ENCODE assay signal across 19 cellular contexts in the genomic region with DNA sequence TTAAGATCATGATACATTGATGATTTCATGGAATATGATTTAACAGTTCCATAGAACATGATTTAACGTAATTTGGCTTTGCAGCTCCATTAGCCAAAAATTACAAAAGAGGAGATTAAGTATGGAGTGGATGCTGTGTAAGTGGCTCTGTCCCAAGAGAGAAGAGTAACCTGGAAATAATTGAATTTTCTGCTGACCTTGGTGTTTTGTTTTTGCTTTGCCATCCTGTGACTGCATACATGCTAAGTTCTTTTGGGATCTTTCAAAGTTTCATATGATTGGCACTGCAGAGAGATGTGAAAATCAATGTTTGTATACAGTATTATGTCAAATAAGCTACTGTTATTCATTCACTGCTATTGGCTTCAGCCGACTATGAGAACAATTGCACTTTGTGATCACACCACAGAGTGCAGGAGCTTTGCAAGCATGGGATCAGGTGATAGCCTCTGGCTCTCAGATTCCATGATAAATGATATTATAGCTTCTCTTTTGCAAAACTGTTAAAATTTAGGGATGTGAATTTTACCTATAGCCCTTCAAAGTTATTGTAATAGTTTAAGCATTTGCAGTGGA.
"Had no signal": no experiment of that assay in that cellular context is flagged by ENCODE, and none has a peak within 500 bp of the region (broad histone marks: within the 10 kb centered on the region; RNA-seq: fewer than 3 reads in every experiment).

No MANE protein-coding gene starts in this region.

- ATAC-seq: mucosa of descending colon; naive thymus-derived CD4-positive, alpha-beta T cell; natural killer cell treated with Interleukin-12 subunit alpha and Interleukin-12 subunit beta and Interleukin-15 and Interleukin-18, amount 100 ng/mL, for 72 hours; right cardiac atrium; stimulated activated effector memory CD8-positive, alpha-beta T cell treated with anti-CD3 and anti-CD28 coated beads, Interleukin-12 subunit alpha, Interleukin-12 subunit beta, amount 100 ng/mL, for 72 hours; upper lobe of right lung had no signal

- DNase-seq: islet precursor cell; left ventricle myocardium inferior; midbrain; mucosa of descending colon; naive thymus-derived CD4-positive, alpha-beta T cell; ovary; posterior cingulate gyrus; retina; right cardiac atrium; sigmoid colon; small intestine; spleen; stimulated activated CD4-positive, alpha-beta T cell treated with anti-CD3 and anti-CD28 coated beads, Interleukin-4, amount 100 ng/mL, for 24 hours; stimulated activated naive CD4-positive, alpha-beta T cell; tibial artery; trophoblast cell; upper lobe of right lung had no signal
